1 cellular context compared by ENCODE assay signal in genomic region chr7:105937411-105937810, GRCh38.
TF ChIP-seq lines count a peak whose summit lies in the region.

No MANE protein-coding gene starts in this region.

TF ChIP-seq in K562, 482 proteins besides CTCF, POLR2A, EP300 and RAD21 (continued from another document):
- no peak for TF ChIP-seq IRF1 (CRISPR knock-in tag; IDR thresholded peaks at IDR 0.05; ENCODE audit: borderline replicate concordance)
